In genomic region chr2:96157649-96158553, GRCh38 we compare ENCODE assay signal across 8 cellular contexts.
DNase-seq lines count a peak whose midpoint lies in the region; ATAC-seq and TF ChIP-seq lines count a peak whose summit lies in the region.

No MANE protein-coding gene starts in this region.

- peak; percentile 37 for ATAC-seq in HG03060 (IDR thresholded peaks at IDR 0.05; ENCODE audit: low read depth, unreplicated experiment)

- DNase-seq in activated CD4-positive, CD25-positive, alpha-beta regulatory T cell treated with anti-CD3 and anti-CD28 coated beads, Interleukin-2, amount 50 U/mL, for 72 hours: peak; percentile 88
- peak; percentile 54 for DNase-seq in effector CD8-positive, alpha-beta T cell (lab: John Stamatoyannopoulos, UW)
- DNase-seq in stimulated activated CD8-positive, alpha-beta memory T cell treated with anti-CD3 and anti-CD28 coated beads, Interleukin-4, amount 100 ng/mL, for 4 hours (ENCODE audit: low read depth in 2 of 2, low spot score in 1 of 2): peak; percentile 83 to 91
- DNase-seq in DMS79 treated with DMSO at 0.1 percent for 48 hours (lab: John Stamatoyannopoulos, UW) (no peak), OCI-M1 (lab: John Stamatoyannopoulos, UW) (no peak), COLO829 (ENCODE audit: low spot score) (no peak)

- peak; percentile 51 for TF ChIP-seq POLR2A in GM18951 (IDR thresholded peaks at IDR 0.05; ENCODE audit: extremely low read depth, insufficient read depth, insufficient read length)

- in situ Hi-C loops in GM18951 (cut with MboI; ENCODE audit: low sequenced_read_pairs, unreplicated experiment): no loop called here

Comparison
In these comparisons a context has a peak if more than half of its experiments do, and no peak if none do; other contexts are left out.
1. DNase-seq: peak in activated CD4-positive, CD25-positive, alpha-beta regulatory T cell treated with anti-CD3 and anti-CD28 coated beads, Interleukin-2, amount 50 U/mL, for 72 hours (single experiment), effector CD8-positive, alpha-beta T cell (single experiment) and stimulated activated CD8-positive, alpha-beta memory T cell treated with anti-CD3 and anti-CD28 coated beads, Interleukin-4, amount 100 ng/mL, for 4 hours (2 of 2); none in DMS79 treated with DMSO at 0.1 percent for 48 hours (single experiment), OCI-M1 (single experiment) and COLO829 (single experiment).